ENCODE assay signal across 11 cellular contexts in the genomic region with DNA sequence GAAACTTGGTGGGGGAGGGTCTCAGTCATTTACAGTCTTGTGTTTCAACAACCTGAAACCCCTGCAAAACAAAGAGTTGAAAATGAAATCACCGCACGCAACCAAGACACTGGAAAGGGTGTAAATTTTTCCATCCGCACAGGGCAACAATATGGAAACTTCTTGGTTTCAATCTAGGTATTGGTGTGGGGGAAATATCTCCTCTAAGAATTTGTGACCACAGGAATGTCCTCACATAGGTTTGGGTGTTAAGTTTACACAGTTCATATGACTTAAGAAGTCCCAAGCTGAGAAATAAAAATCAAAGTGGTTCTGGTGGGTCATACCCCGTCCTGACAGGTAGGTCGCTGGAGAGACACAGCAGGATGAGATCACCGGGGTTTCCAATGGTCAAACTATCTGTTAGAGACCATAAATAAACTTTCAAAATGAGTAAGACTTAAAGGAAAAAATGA. TPM values are rescaled to one million over a fixed set of nuclear protein-coding genes. Genes with fewer than 3 reads are reported as not detected.
DNase-seq lines count a peak whose midpoint lies in the region; ATAC-seq, FAIRE-seq and TF ChIP-seq lines count a peak whose summit lies in the region.
"Had no signal": no experiment of that assay in that cellular context is flagged by ENCODE, and none has a peak within 500 bp of the region (broad histone marks: within the 10 kb centered on the region; RNA-seq: fewer than 3 reads in every experiment).

No MANE protein-coding gene starts in this region.

- no peaks in the 10 kb centered on the region for H3K36me3 ChIP-seq in neural progenitor cell

- H3K79me2 ChIP-seq in neural progenitor cell (ENCODE audit: low read depth): no peaks in the 10 kb centered on the region
- H3K79me2 ChIP-seq: parathyroid adenoma had no signal

- ATAC-seq in GM19328 (IDR thresholded peaks at IDR 0.05; ENCODE audit: unreplicated experiment) (peak; percentile 57), HG02943 (IDR thresholded peaks at IDR 0.05; ENCODE audit: low read depth, unreplicated experiment) (peak; percentile 83)

- no peaks in the 10 kb centered on the region for H3K9me3 Mint-ChIP-seq in activated T-cell treated with anti-CD3 and anti-CD28 coated beads, Interleukin-2, amount 50 U/mL, for 24 hours
- H3K9me3 Mint-ChIP-seq in osteocyte (ENCODE audit: unreplicated experiment) (no peaks in the 10 kb centered on the region), neural progenitor cell (peaks cover 8% of the 10 kb centered on the region)

- DNase-seq in GM12891 (ENCODE audit: insufficient read length, low spot score): peak; percentile 17
- no peak for DNase-seq in activated T-cell treated with anti-CD3 and anti-CD28 coated beads, Interleukin-2, amount 50 U/mL, for 24 hours
- DNase-seq in osteocyte (ENCODE audit: extremely low spot score, unreplicated experiment): no peak
- DNase-seq in effector CD4-positive, alpha-beta T cell: no peak
- DNase-seq in UCSD-AML1 (lab: John Stamatoyannopoulos, UW; ENCODE audit: unreplicated experiment): no peak
- DNase-seq in neural progenitor cell (ENCODE audit: low spot score): no peak
- DNase-seq: DMS 273 treated with DMSO at 0.1 percent for 48 hours; NK-92 treated with Interleukin-12 subunit alpha and Interleukin-12 subunit beta, amount 100 ng/mL, for 24 hours had no signal

- H3K4me1 Mint-ChIP-seq in activated T-cell treated with anti-CD3 and anti-CD28 coated beads, Interleukin-2, amount 50 U/mL, for 24 hours (ENCODE audit: low read depth): peaks cover 44% of the 10 kb centered on the region
- H3K4me1 Mint-ChIP-seq in osteocyte (ENCODE audit: unreplicated experiment) (no peaks in the 10 kb centered on the region), neural progenitor cell (peaks cover 11% of the 10 kb centered on the region)

- H3K36me3 Mint-ChIP-seq in activated T-cell treated with anti-CD3 and anti-CD28 coated beads, Interleukin-2, amount 50 U/mL, for 24 hours (ENCODE audit: low read depth): no peaks in the 10 kb centered on the region
- H3K36me3 Mint-ChIP-seq in osteocyte (ENCODE audit: unreplicated experiment) (no peaks in the 10 kb centered on the region), neural progenitor cell (no peaks in the 10 kb centered on the region)

- H3K9me3 ChIP-seq in neural progenitor cell (ENCODE audit: low read depth): no peaks in the 10 kb centered on the region

- peak overlapping the region; percentile 84 for H3K27ac Mint-ChIP-seq in activated T-cell treated with anti-CD3 and anti-CD28 coated beads, Interleukin-2, amount 50 U/mL, for 24 hours
- H3K27ac Mint-ChIP-seq in osteocyte (ENCODE audit: unreplicated experiment) (no peak overlapping the region), neural progenitor cell (no peak overlapping the region)

- H3K27me3 ChIP-seq in neural progenitor cell: no peaks in the 10 kb centered on the region

- no peaks in the 10 kb centered on the region for H3F3A ChIP-seq in neural progenitor cell (ENCODE audit: low read depth)

- TF ChIP-seq CTCF in osteocyte (IDR thresholded peaks at IDR 0.05) (no peak), neural progenitor cell (IDR thresholded peaks at IDR 0.05) (no peak)

- H3K27me3 Mint-ChIP-seq in activated T-cell treated with anti-CD3 and anti-CD28 coated beads, Interleukin-2, amount 50 U/mL, for 24 hours: peaks cover 33% of the 10 kb centered on the region
- H3K27me3 Mint-ChIP-seq in osteocyte (ENCODE audit: unreplicated experiment): no peaks in the 10 kb centered on the region
- H3K27me3 Mint-ChIP-seq in neural progenitor cell (ENCODE audit: insufficient read depth, low read depth): no peaks in the 10 kb centered on the region

- no peak overlapping the region for H3K27ac ChIP-seq in neural progenitor cell
- H3K27ac ChIP-seq: parathyroid adenoma had no signal

- H3K4me3 Mint-ChIP-seq in activated T-cell treated with anti-CD3 and anti-CD28 coated beads, Interleukin-2, amount 50 U/mL, for 24 hours: no peak overlapping the region
- H3K4me3 Mint-ChIP-seq in osteocyte (ENCODE audit: unreplicated experiment) (no peak overlapping the region), neural progenitor cell (no peak overlapping the region)

- H3K4me3 ChIP-seq in neural progenitor cell: no peak overlapping the region

- H3K4me2 ChIP-seq in neural progenitor cell: no peak overlapping the region

- no peak for TF ChIP-seq POLR2A in GM12891 (IDR thresholded peaks at IDR 0.05; ENCODE audit: low read depth, low read length)

- no peak overlapping the region for H3K9ac ChIP-seq in neural progenitor cell
- H3K9ac ChIP-seq: parathyroid adenoma had no signal

- H4K20me1 ChIP-seq in neural progenitor cell (ENCODE audit: low read depth): no peaks in the 10 kb centered on the region

- no peaks in the 10 kb centered on the region for H3K4me1 ChIP-seq in neural progenitor cell
- H3K4me1 ChIP-seq: parathyroid adenoma had no signal

- peak; percentile 82 for FAIRE-seq in GM12891 (lab: Jason Lieb, UNC)

- H2AFZ ChIP-seq in neural progenitor cell (replicated peaks): no peak overlapping the region
- H2AFZ ChIP-seq: parathyroid adenoma had no signal

TF ChIP-seq in GM12891, 5 proteins besides CTCF, POLR2A, EP300 and RAD21:
- TF ChIP-seq POLR2AphosphoS5 (IDR thresholded peaks at IDR 0.05; ENCODE audit: low read depth, low read length) (no peak), TAF1 (IDR thresholded peaks at IDR 0.05; ENCODE audit: low read depth, low read length) (no peak), PAX5 (IDR thresholded peaks at IDR 0.05; ENCODE audit: insufficient read depth, low read length, severe bottlenecking) (no peak), SPI1 (IDR thresholded peaks at IDR 0.05; ENCODE audit: low read depth, low read length) (no peak), POU2F2 (IDR thresholded peaks at IDR 0.05; ENCODE audit: low read depth, low read length) (0 out of 2 replicates have a peak, but pooled peaks have one; percentile 39)

RNA-seq across cellular contexts. Expression of a gene that starts 51.9 kb away (rescaled TPM):
- polyA plus RNA-seq in GM12891 (2012; ENCODE audit: low read depth, missing spikeins): 8.9 TPM
- total RNA-seq in osteocyte (not detected in 2 replicates), neural progenitor cell (ENCODE audit: low replicate concordance) (1.3 and 3.2 TPM in 2 replicates)
